8 cellular contexts compared by ENCODE assay signal in genomic region chr15:35751421-35752133, GRCh38.
A peak's percentile ranks its signal among the peaks of the same experiment; 100 is the strongest.
DNase-seq lines count a peak whose midpoint lies in the region; ATAC-seq and TF ChIP-seq lines count a peak whose summit lies in the region.

No MANE protein-coding gene starts in this region.

- H3K36me3 ChIP-seq in PC-3 (ENCODE audit: low read depth, low read length) (no peaks in the 10 kb centered on the region), heart left ventricle (no peaks in the 10 kb centered on the region)

- peak; percentile 73 for ATAC-seq in GM18909 (IDR thresholded peaks at IDR 0.05; ENCODE audit: poor library complexity, unreplicated experiment)
- ATAC-seq in PC-3: peak; percentile 69
- ATAC-seq in heart left ventricle: peak; percentile 79 to 91 (median 86)
- ATAC-seq in GM19397 (IDR thresholded peaks at IDR 0.05; ENCODE audit: unreplicated experiment): no peak

- no peaks in the 10 kb centered on the region for H3K79me2 ChIP-seq in PC-3 (ENCODE audit: low read length)

- 29 to 35% (median 34%) methylated on average over 14 of the region's 14 CpGs for WGBS in heart left ventricle, 4 donors

- H3K4me2 ChIP-seq in PC-3 (ENCODE audit: low read length): peak overlapping the region; percentile 58

- intact Hi-C loops in PC-3 (cut with micrococcal nuclease): loop anchor here (1.0 to 10.0 kb wide), 9 partner anchors 55 to 746 kb away; no protein-coding TSS in a partner anchor
- intact Hi-C loops in heart left ventricle (cut with DNase I): loop anchor here in 9 of 10 donors (2.0 to 10.0 kb wide), 8 partner anchors 55 to 743 kb away; no protein-coding TSS in a partner anchor

- H3K4me1 ChIP-seq in PC-3 (ENCODE audit: insufficient read depth, low read length) (peaks cover 36% of the 10 kb centered on the region), heart left ventricle (peaks cover 0 to 21% (median 0%) of the 10 kb centered on the region in 12 donors)

- no peak overlapping the region for H3K4me3 Mint-ChIP-seq in progenitor cell of endocrine pancreas (ENCODE audit: low read depth)

- H2AFZ ChIP-seq in PC-3 (ENCODE audit: low read length): peak overlapping the region; percentile 41

- peaks cover 27% of the 10 kb centered on the region for H3K4me1 Mint-ChIP-seq in progenitor cell of endocrine pancreas (ENCODE audit: low read depth)

- no peaks in the 10 kb centered on the region for H3K27me3 Mint-ChIP-seq in progenitor cell of endocrine pancreas

- H3K9ac ChIP-seq in PC-3 (ENCODE audit: low read length): no peak overlapping the region

- H3K27ac ChIP-seq in PC-3 (ENCODE audit: low read length): no peak overlapping the region
- H3K27ac ChIP-seq in heart left ventricle: no peak overlapping the region

- H3K27me3 ChIP-seq in PC-3 (ENCODE audit: low read length) (no peaks in the 10 kb centered on the region), heart left ventricle (no peaks in the 10 kb centered on the region)

- CTCF ChIA-PET in PC-3 (lab: Charles Lee): interaction anchor here (0.5 to 1.3 kb wide), 10 partner anchors 12 to 307 kb away, joined by 3 to 7 read pairs (median 4); no protein-coding TSS in a partner anchor

- no peaks in the 10 kb centered on the region for H4K20me1 ChIP-seq in PC-3 (ENCODE audit: low read length)

- DNase-seq in AG10803 (ENCODE audit: low read depth): peak; percentile 71
- DNase-seq in KG1 (lab: John Stamatoyannopoulos, UW): peak; percentile 27
- DNase-seq in PC-3: peak; percentile 85
- DNase-seq in activated naive CD4-positive, alpha-beta T cell treated with anti-CD3 and anti-CD28 coated beads, Interleukin-2, amount 50 U/mL, for 16 hours: peak; percentile 34
- peak in 4 of 5 donors; percentile 66 to 80 (median 72) for DNase-seq in heart left ventricle
- peak; percentile 58 for DNase-seq in progenitor cell of endocrine pancreas (ENCODE audit: low spot score, unreplicated experiment)

- no peaks in the 10 kb centered on the region for H3F3A ChIP-seq in PC-3 (ENCODE audit: low read length, unreplicated experiment)

- peaks cover 9% of the 10 kb centered on the region for H3K9me3 Mint-ChIP-seq in progenitor cell of endocrine pancreas (ENCODE audit: low read depth)

- POLR2A ChIA-PET in PC-3 (lab: Charles Lee; ENCODE audit: unreplicated experiment): interaction anchor here (0.5 to 0.6 kb wide), 3 partner anchors 8 to 910 kb away, joined by 3 to 6 read pairs (median 4); no protein-coding TSS in a partner anchor

- no TSS peak for BruUV-seq in PC-3 (replicated peaks; lab: Mats Ljungman, UMichigan)

- H3K4me3 ChIP-seq in AG10803 (ENCODE audit: low read length) (no peak overlapping the region), PC-3 (ENCODE audit: low read length) (0 out of 2 replicates have a peak overlapping the region, but pooled peaks have one; percentile 11), heart left ventricle (peak overlapping the region in 2 of 12 donors; percentile 6 to 13)

- 0 out of 2 replicates have a peak, but pooled peaks cover 2% of the 10 kb centered on the region for H3K9me2 ChIP-seq in PC-3 (replicated peaks; ENCODE audit: low read length)

- no peak overlapping the region for H3K27ac Mint-ChIP-seq in progenitor cell of endocrine pancreas

- peak; percentile 80 for TF ChIP-seq CTCF in AG10803 (conservative IDR thresholded peaks at IDR 0.05; ENCODE audit: low read length)
- TF ChIP-seq CTCF in PC-3 (conservative IDR thresholded peaks at IDR 0.05; ENCODE audit: low read depth, low read length): peak; percentile 88
- peak; percentile 57 to 84 (median 78) for TF ChIP-seq CTCF in heart left ventricle (IDR thresholded peaks at IDR 0.05)
- TF ChIP-seq CTCF in progenitor cell of endocrine pancreas (IDR thresholded peaks at IDR 0.05; ENCODE audit: unreplicated experiment): peak; percentile 80

- H3K9me3 ChIP-seq in PC-3 (ENCODE audit: low read length) (no peaks in the 10 kb centered on the region), heart left ventricle (no peaks in the 10 kb centered on the region)

- no peaks in the 10 kb centered on the region for H3K36me3 Mint-ChIP-seq in progenitor cell of endocrine pancreas (ENCODE audit: insufficient read depth)

- TF ChIP-seq POLR2A in heart left ventricle (IDR thresholded peaks at IDR 0.05): no peak

Comparison
In these comparisons a context has a peak if more than half of its experiments do, and no peak if none do; other contexts are left out.
1. DNase-seq: peak in every context shown above with its lines; median percentile 85 in PC-3; 72 in heart left ventricle; 71 in AG10803; 58 in progenitor cell of endocrine pancreas; 34 in activated naive CD4-positive, alpha-beta T cell treated with anti-CD3 and anti-CD28 coated beads, Interleukin-2, amount 50 U/mL, for 16 hours; 27 in KG1.